In the genomic region with DNA sequence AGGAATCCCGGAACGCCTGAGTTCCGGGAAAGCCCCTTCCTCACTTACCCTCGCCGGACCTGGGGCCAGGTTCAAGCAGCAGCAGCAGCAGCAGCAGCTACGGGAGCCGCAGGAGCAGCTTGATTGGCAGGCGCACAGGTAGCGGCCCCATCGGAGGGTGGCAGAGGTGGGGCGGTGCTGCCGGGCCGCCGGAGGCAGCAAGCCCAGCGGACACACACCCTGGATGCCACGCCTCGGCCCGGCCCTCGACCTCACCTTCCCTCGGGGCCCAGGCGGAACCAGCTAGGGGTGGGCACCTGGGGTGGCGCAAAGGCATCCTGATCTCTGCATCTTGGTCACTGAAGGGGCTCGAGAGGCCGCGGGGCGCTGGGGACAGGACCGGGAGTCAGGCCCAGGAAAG, we compare ENCODE assay signal across 7 cellular contexts. TPM values are rescaled to one million over a fixed set of nuclear protein-coding genes. Genes with fewer than 3 reads are reported as not detected.
DNase-seq lines count a peak whose midpoint lies in the region; ATAC-seq and TF ChIP-seq lines count a peak whose summit lies in the region.
"Not testable (repeated sequence)": the region's sequence is repeated elsewhere in the genome, so short reads cannot be mapped to it uniquely, and the experiment has no call there.

No MANE protein-coding gene starts in this region.

- POLR2A ChIA-PET in HCT116 (lab: Charles Lee): not testable (repeated sequence)

- TF ChIP-seq RAD21 in HCT116 (IDR thresholded peaks at IDR 0.05; ENCODE audit: low read depth): not testable (repeated sequence)

- H3K27me3 Mint-ChIP-seq in neural progenitor cell (ENCODE audit: insufficient read depth, low read depth): not testable (repeated sequence)

- not testable (repeated sequence) for BruUV-seq in HCT116 (replicated peaks; lab: Mats Ljungman, UMichigan)

- not testable (repeated sequence) for H3K79me2 ChIP-seq in HCT116 (ENCODE audit: insufficient read depth, low read length); neural progenitor cell (ENCODE audit: low read depth)

- not testable (repeated sequence) for H3K27ac ChIP-seq in HCT116 (ENCODE audit: low read depth, low read length); colonic mucosa; heart right ventricle; neural progenitor cell; upper lobe of left lung

- not testable (repeated sequence) for TF ChIP-seq CTCF in HCT116 (IDR thresholded peaks at IDR 0.05 in 2 of 3, conservative IDR thresholded peaks at IDR 0.05 in 1 of 3; ENCODE audit: borderline replicate concordance in 1 of 3, insufficient read depth in 1 of 3, low read depth in 2 of 3, low read length in 2 of 3); colonic mucosa (IDR thresholded peaks at IDR 0.05); heart right ventricle (IDR thresholded peaks at IDR 0.05); neural progenitor cell (IDR thresholded peaks at IDR 0.05); upper lobe of left lung (IDR thresholded peaks at IDR 0.05)

- CTCF ChIA-PET in HCT116 (lab: Charles Lee): not testable (repeated sequence)

- TF ChIP-seq POLR2A in HCT116 (IDR thresholded peaks at IDR 0.05; ENCODE audit: borderline replicate concordance, extremely low read depth, insufficient read depth, insufficient read length); upper lobe of left lung (IDR thresholded peaks at IDR 0.05): not testable (repeated sequence)

- not testable (repeated sequence) for H3K9me3 Mint-ChIP-seq in neural progenitor cell

- H3K4me2 ChIP-seq in HCT116 (ENCODE audit: low read length): not testable (repeated sequence)
- H3K4me2 ChIP-seq in neural progenitor cell: peak overlapping the region; percentile 18

- H3K9me2 ChIP-seq in HCT116 (ENCODE audit: insufficient read depth): not testable (repeated sequence)

- TF ChIP-seq EP300 in upper lobe of left lung (IDR thresholded peaks at IDR 0.05): not testable (repeated sequence)

- not testable (repeated sequence) for H3K4me3 ChIP-seq in HCT116 (replicated peaks in 1 of 2; ENCODE audit: low read depth in 1 of 2, low read length in 2 of 2); colonic mucosa; heart right ventricle; neural progenitor cell; upper lobe of left lung

- H3K4me1 Mint-ChIP-seq in neural progenitor cell: not testable (repeated sequence)

- intact Hi-C loops in HCT116 (cut with micrococcal nuclease); colonic mucosa (cut with DNase I); heart right ventricle (cut with DNase I): not testable (repeated sequence)

- H3K9me3 ChIP-seq in HCT116 (ENCODE audit: control insufficient read depth in 1 of 2, insufficient read depth in 1 of 2, low read depth in 1 of 2, low read length in 2 of 2); colonic mucosa; heart right ventricle; neural progenitor cell (ENCODE audit: low read depth); upper lobe of left lung: not testable (repeated sequence)

- peak; percentile 12; the same call in 1 of the 2 replicates for ATAC-seq in HCT116
- peak; percentile 29 for ATAC-seq in SK-N-SH treated with all-trans-retinoic acid at 6 μM for 48 hours
- ATAC-seq in heart right ventricle: peak in 7 of 8 donors; percentile 28 to 71 (median 45)
- ATAC-seq in left lobe of liver: peak; percentile 51
- ATAC-seq in upper lobe of left lung (ENCODE audit: low FRiP score in 2 of 2): peak; percentile 43 to 72

- DNase-seq in HCT116 (ENCODE audit: low read depth, low spot score); heart right ventricle; left lobe of liver (ENCODE audit: low spot score); neural progenitor cell (ENCODE audit: low spot score): not testable (repeated sequence)
- DNase-seq in colonic mucosa: peak; percentile 20
- peak in 1 of 2 donors; percentile 41 for DNase-seq in upper lobe of left lung

- not testable (repeated sequence) for H3K36me3 ChIP-seq in HCT116 (ENCODE audit: control insufficient read depth in 1 of 2, insufficient read depth in 2 of 2, low read length in 2 of 2); colonic mucosa; heart right ventricle; neural progenitor cell; upper lobe of left lung

- not testable (repeated sequence) for H3K27me3 ChIP-seq in HCT116 (ENCODE audit: insufficient read depth, low read length); colonic mucosa; heart right ventricle; neural progenitor cell; upper lobe of left lung

- not testable (repeated sequence) for H2AFZ ChIP-seq in HCT116 (ENCODE audit: low read depth, low read length, poor library complexity, severe bottlenecking); neural progenitor cell (replicated peaks)

- RAD21 ChIA-PET in HCT116 (lab: Charles Lee; ENCODE audit: low non-redundant PET in 1 of 2, low total read pairs in 2 of 2, uncharacterized antibody in 2 of 2, unreplicated experiment in 2 of 2): not testable (repeated sequence)

- H3K27ac Mint-ChIP-seq in neural progenitor cell: not testable (repeated sequence)

- H3K4me3 Mint-ChIP-seq in neural progenitor cell: not testable (repeated sequence)

- not testable (repeated sequence) for H4K20me1 ChIP-seq in HCT116 (ENCODE audit: insufficient read depth); neural progenitor cell (ENCODE audit: low read depth)

- 3% methylated on average over 17 of the region's 27 CpGs; no CpG with 5 or more reads in 1 of the 2 donors for WGBS in heart right ventricle, 2 donors
- no CpG with 5 or more reads among the region's 27 CpGs for WGBS in upper lobe of left lung, 2 donors

- H3F3A ChIP-seq in neural progenitor cell (ENCODE audit: low read depth): not testable (repeated sequence)

- H3K9ac ChIP-seq in HCT116 (ENCODE audit: low read length); colonic mucosa (ENCODE audit: low read depth in 2 of 2, low read length in 2 of 2); neural progenitor cell: not testable (repeated sequence)

- H3K36me3 Mint-ChIP-seq in neural progenitor cell: not testable (repeated sequence)

- not testable (repeated sequence) for H3K4me1 ChIP-seq in HCT116 (ENCODE audit: control insufficient read depth in 1 of 2, insufficient read depth in 2 of 2, low read length in 2 of 2); colonic mucosa; heart right ventricle; neural progenitor cell; upper lobe of left lung

RNA-seq across cellular contexts. Expression of gene NPIPB9, which starts 11.0 kb away (rescaled TPM):
- total RNA-seq in HCT116 (2021; ENCODE audit: unreplicated experiment): 1.1 TPM
- polyA plus RNA-seq in HCT116 (2012): 0.57 and 0.82 TPM in 2 replicates
- 1 to 10 TPM; 1.5 to 3.4 TPM for total RNA-seq in colonic mucosa
- total RNA-seq in heart right ventricle: 1 to 10 TPM in 1 of 10 donors, under 1 TPM in 4, not detected in 5; 0.22 to 1.3 (median 0.59) TPM
- polyA plus RNA-seq in heart right ventricle: 1 to 10 TPM in 1 of 2 donors, under 1 TPM in 1; 0.10 to 1.4 TPM
- total RNA-seq in left lobe of liver: 2.3 TPM
- total RNA-seq in neural progenitor cell (ENCODE audit: low replicate concordance): 2.8 TPM in 1 of 2 replicates, not detected in the other
- 10 to 100 TPM in 2 of 6 donors, 1 to 10 TPM in 3, not detected in 1; 1.1 to 15.7 (median 4.7) TPM for total RNA-seq in upper lobe of left lung

RNA-seq across cellular contexts. Expression of gene EIF3C, which starts 29.4 kb away (rescaled TPM):
- total RNA-seq in HCT116 (2021; ENCODE audit: unreplicated experiment): 680 TPM
- 731 and 843 TPM in 2 replicates for polyA plus RNA-seq in HCT116 (2012)
- total RNA-seq in colonic mucosa: 100 to 1,000 TPM; 570 to 571 TPM
- 100 to 1,000 TPM; 256 to 544 (median 401) TPM for total RNA-seq in heart right ventricle
- polyA plus RNA-seq in heart right ventricle: 1,000 to 10,000 TPM in 1 of 2 donors, 100 to 1,000 TPM in 1; 549 to 1,102 TPM
- total RNA-seq in left lobe of liver: 262 TPM
- 172 and 237 TPM in 2 replicates for total RNA-seq in neural progenitor cell (ENCODE audit: low replicate concordance)
- 100 to 1,000 TPM; 218 to 799 (median 446) TPM for total RNA-seq in upper lobe of left lung
